In genomic region chr9:129962889-129963703, GRCh38 we compare ENCODE assay signal across 8 cellular contexts.
DNase-seq lines count a peak whose midpoint lies in the region; ATAC-seq and TF ChIP-seq lines count a peak whose summit lies in the region.

No MANE protein-coding gene starts in this region.

- intact Hi-C loops in CD4-positive, alpha-beta memory T cell (cut with micrococcal nuclease): loop anchor here (1.0 to 5.0 kb wide), 5 partner anchors 18 to 126 kb away; partner anchors contain the start of genes C9orf78 and USP20

- no peaks in the 10 kb centered on the region for H3K9me3 ChIP-seq in CD4-positive, alpha-beta memory T cell (ENCODE audit: control insufficient read depth in 1 of 2, low read length in 2 of 2)
- H3K9me3 ChIP-seq in MG63: no peaks in the 10 kb centered on the region

- H3K27ac ChIP-seq in CD4-positive, alpha-beta memory T cell (ENCODE audit: low read depth, low read length): peak overlapping the region; percentile 90

- H3K4me1 Mint-ChIP-seq in CD4-positive, alpha-beta memory T cell: peaks cover 45 to 82% (median 66%) of the 10 kb centered on the region in 4 donors
- H3K4me1 Mint-ChIP-seq in activated CD8-positive, alpha-beta memory T cell treated with anti-CD3 and anti-CD28 coated beads, Interleukin-2, amount 10 ng/mL, durations not matched to agents 7 days and 5 days: peaks cover 69% of the 10 kb centered on the region
- peaks cover 55 to 64% (median 63%) of the 10 kb centered on the region in 3 donors for H3K4me1 Mint-ChIP-seq in naive B cell

- peak; percentile 85 to 94 (median 88) for DNase-seq in CD4-positive, alpha-beta memory T cell
- DNase-seq in MG63 (peak; percentile 53), epithelial cell of proximal tubule (ENCODE audit: low read depth) (no peak), naive B cell (peak; percentile 80), NCI-H2196 (lab: John Stamatoyannopoulos, UW; ENCODE audit: unreplicated experiment) (no peak)
- peak; percentile 89 for DNase-seq in activated CD8-positive, alpha-beta memory T cell treated with anti-CD3 and anti-CD28 coated beads, Interleukin-2, amount 10 ng/mL, durations not matched to agents 7 days and 5 days
- DNase-seq in stimulated activated naive CD8-positive, alpha-beta T cell treated with anti-CD3 and anti-CD28 coated beads, Interleukin-15, Interleukin-2, amounts not matched to agents 100 U/mL and 50 U/mL, for 24 hours: peak; percentile 68

- no peaks in the 10 kb centered on the region for H3K36me3 ChIP-seq in CD4-positive, alpha-beta memory T cell (ENCODE audit: insufficient read depth, low read length)
- peaks cover 5% of the 10 kb centered on the region for H3K36me3 ChIP-seq in MG63

- peak overlapping the region; percentile 64 to 67 for H3K4me3 ChIP-seq in CD4-positive, alpha-beta memory T cell (ENCODE audit: low read length in 2 of 2)
- peak overlapping the region; percentile 44 for H3K4me3 ChIP-seq in MG63
- peak overlapping the region; percentile 42 for H3K4me3 ChIP-seq in epithelial cell of proximal tubule (ENCODE audit: low read depth, low read length)

- peak overlapping the region; percentile 95 to 99 (median 98) for H3K27ac Mint-ChIP-seq in CD4-positive, alpha-beta memory T cell
- peak overlapping the region; percentile 87 for H3K27ac Mint-ChIP-seq in activated CD8-positive, alpha-beta memory T cell treated with anti-CD3 and anti-CD28 coated beads, Interleukin-2, amount 10 ng/mL, durations not matched to agents 7 days and 5 days
- peak overlapping the region; percentile 91 to 99 (median 97) for H3K27ac Mint-ChIP-seq in naive B cell

- H3K27me3 Mint-ChIP-seq in CD4-positive, alpha-beta memory T cell: no peaks in the 10 kb centered on the region
- H3K27me3 Mint-ChIP-seq in activated CD8-positive, alpha-beta memory T cell treated with anti-CD3 and anti-CD28 coated beads, Interleukin-2, amount 10 ng/mL, durations not matched to agents 7 days and 5 days: no peaks in the 10 kb centered on the region
- no peaks in the 10 kb centered on the region for H3K27me3 Mint-ChIP-seq in naive B cell

- ATAC-seq in GM21619 (IDR thresholded peaks at IDR 0.05; ENCODE audit: unreplicated experiment): peak; percentile 89
- ATAC-seq in activated CD8-positive, alpha-beta memory T cell treated with anti-CD3 and anti-CD28 coated beads, Interleukin-2, amount 10 ng/mL, durations not matched to agents 7 days and 5 days: peak; percentile 95
- peak; percentile 99 for ATAC-seq in naive B cell (ENCODE audit: low read depth in 2 of 2)
- ATAC-seq in stimulated activated naive CD8-positive, alpha-beta T cell treated with anti-CD3 and anti-CD28 coated beads, Interleukin-15, Interleukin-2, amounts not matched to agents 100 U/mL and 50 U/mL, for 24 hours: peak; percentile 93

- peaks cover 37 to 62% of the 10 kb centered on the region in 2 donors for H3K36me3 Mint-ChIP-seq in CD4-positive, alpha-beta memory T cell
- H3K36me3 Mint-ChIP-seq in activated CD8-positive, alpha-beta memory T cell treated with anti-CD3 and anti-CD28 coated beads, Interleukin-2, amount 10 ng/mL, durations not matched to agents 7 days and 5 days: peaks cover 48% of the 10 kb centered on the region
- peaks cover 11 to 30% of the 10 kb centered on the region in 2 donors for H3K36me3 Mint-ChIP-seq in naive B cell

- H3K9me3 Mint-ChIP-seq in CD4-positive, alpha-beta memory T cell: no peaks in the 10 kb centered on the region
- no peaks in the 10 kb centered on the region for H3K9me3 Mint-ChIP-seq in activated CD8-positive, alpha-beta memory T cell treated with anti-CD3 and anti-CD28 coated beads, Interleukin-2, amount 10 ng/mL, durations not matched to agents 7 days and 5 days (ENCODE audit: low read depth)
- no peaks in the 10 kb centered on the region for H3K9me3 Mint-ChIP-seq in naive B cell

- H3K27me3 ChIP-seq in CD4-positive, alpha-beta memory T cell (ENCODE audit: insufficient read depth, low read length): no peaks in the 10 kb centered on the region
- no peaks in the 10 kb centered on the region for H3K27me3 ChIP-seq in MG63

- peaks cover 55% of the 10 kb centered on the region for H3K4me1 ChIP-seq in CD4-positive, alpha-beta memory T cell (ENCODE audit: insufficient read depth, low read length)

- POLR2A ChIA-PET in CD4-positive, alpha-beta memory T cell (lab: Charles Lee; ENCODE audit: partially characterized antibody): interaction anchor here (0.7 to 11.0 kb wide), 25 partner anchors 9 to 151 kb away, joined by 3 to 125 read pairs (median 6); partner anchors contain the start of genes C9orf78, FNBP1, GPR107 and USP20

- peak overlapping the region; percentile 75 to 92 (median 87) for H3K4me3 Mint-ChIP-seq in CD4-positive, alpha-beta memory T cell
- H3K4me3 Mint-ChIP-seq in activated CD8-positive, alpha-beta memory T cell treated with anti-CD3 and anti-CD28 coated beads, Interleukin-2, amount 10 ng/mL, durations not matched to agents 7 days and 5 days: peak overlapping the region; percentile 75
- H3K4me3 Mint-ChIP-seq in naive B cell: peak overlapping the region; percentile 67 to 92 (median 88)

- CTCF ChIA-PET in CD4-positive, alpha-beta memory T cell (lab: Charles Lee; ENCODE audit: partially characterized antibody): interaction anchor here (1.1 to 4.5 kb wide), 9 partner anchors 9 to 104 kb away, joined by 3 to 31 read pairs (median 5); partner anchors contain the start of gene GPR107
- CTCF ChIA-PET in activated CD8-positive, alpha-beta memory T cell treated with anti-CD3 and anti-CD28 coated beads, Interleukin-2, amount 10 ng/mL, durations not matched to agents 7 days and 5 days (lab: Charles Lee): interaction anchor here (0.9 to 2.0 kb wide), 5 partner anchors 11 to 76 kb away, joined by 3 to 11 read pairs (median 4); no protein-coding TSS in a partner anchor

- TF ChIP-seq CTCF in epithelial cell of proximal tubule (conservative IDR thresholded peaks at IDR 0.05; ENCODE audit: low read depth, low read length): no peak

Comparison
In these comparisons a context has a peak if more than half of its experiments do, and no peak if none do; other contexts are left out.
1. DNase-seq: peak in CD4-positive, alpha-beta memory T cell (5 of 5), MG63 (single experiment), activated CD8-positive, alpha-beta memory T cell treated with anti-CD3 and anti-CD28 coated beads, Interleukin-2, amount 10 ng/mL, durations not matched to agents 7 days and 5 days (single experiment), naive B cell (single experiment) and stimulated activated naive CD8-positive, alpha-beta T cell treated with anti-CD3 and anti-CD28 coated beads, Interleukin-15, Interleukin-2, amounts not matched to agents 100 U/mL and 50 U/mL, for 24 hours (single experiment); none in epithelial cell of proximal tubule (single experiment) and NCI-H2196 (single experiment).
2. Peak in every context shown above with its lines, with median percentiles within 50 percentile points of each other: H3K4me3 ChIP-seq, H3K27ac Mint-ChIP-seq, H3K4me3 Mint-ChIP-seq and ATAC-seq.